ENCODE assay signal across 9 cellular contexts in the genomic region with DNA sequence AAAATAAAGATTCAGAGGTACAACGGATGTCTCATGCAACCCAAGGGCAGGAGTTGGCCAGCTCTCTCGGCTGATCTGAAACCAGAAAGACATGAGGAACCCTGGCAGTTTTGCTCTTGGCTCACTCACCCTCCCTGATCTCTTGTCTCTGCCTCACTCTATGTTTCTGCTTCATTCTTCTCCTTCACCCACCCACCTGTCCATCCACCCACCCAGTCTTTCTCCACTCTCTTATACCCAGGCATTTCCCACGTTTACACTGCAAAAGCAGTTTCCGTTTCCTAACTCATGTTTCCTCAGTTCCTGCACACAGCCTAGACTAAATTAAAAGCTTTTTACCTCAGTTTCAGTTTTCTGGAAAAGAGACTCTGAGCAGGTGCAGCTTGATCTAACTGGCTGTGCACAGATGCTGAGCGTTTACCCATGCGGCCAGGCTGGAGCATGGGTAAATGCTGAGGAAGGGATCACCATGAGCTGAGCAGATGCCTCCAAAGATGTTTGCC.
DNase-seq lines count a peak whose midpoint lies in the region; ATAC-seq and TF ChIP-seq lines count a peak whose summit lies in the region.
"Had no signal": no experiment of that assay in that cellular context is flagged by ENCODE, and none has a peak within 500 bp of the region (broad histone marks: within the 10 kb centered on the region; RNA-seq: fewer than 3 reads in every experiment).

No MANE protein-coding gene starts in this region.

- H3K36me3 ChIP-seq in OCI-LY3 (replicated peaks; ENCODE audit: low read depth, low read length) = no peaks in the 10 kb centered on the region

- H3K27me3 ChIP-seq in OCI-LY3 (ENCODE audit: low read depth, low read length) (0 out of 2 replicates have a peak, but pooled peaks cover 13% of the 10 kb centered on the region), right cardiac atrium (ENCODE audit: control insufficient read depth, insufficient read depth) (no peaks in the 10 kb centered on the region)

- H3K4me2 ChIP-seq in OCI-LY3 (ENCODE audit: low read length) = peak overlapping the region; percentile 52

- H3K79me2 ChIP-seq in OCI-LY3 (ENCODE audit: low read length) = no peaks in the 10 kb centered on the region
- H3K79me2 ChIP-seq: parathyroid adenoma had no signal

- WGBS in right cardiac atrium = 50% methylated on average over 6 of the region's 6 CpGs

- H3K9me3 ChIP-seq in OCI-LY3 (ENCODE audit: insufficient read depth, low read length) (no peaks in the 10 kb centered on the region), right cardiac atrium (ENCODE audit: control insufficient read depth, low read length) (no peaks in the 10 kb centered on the region)

- no peak overlapping the region for H3K4me3 ChIP-seq in OCI-LY3 (ENCODE audit: low read length)
- H3K4me3 ChIP-seq in right cardiac atrium (ENCODE audit: low read length) = no peak overlapping the region

- intact Hi-C loops in right cardiac atrium (cut with DNase I) = loop anchor here in 2 of 4 donors (10.0 kb wide), 3 partner anchors 46 to 216 kb away; a partner anchor contains a TSS

- TF ChIP-seq CTCF in OCI-LY3 (IDR thresholded peaks at IDR 0.05; ENCODE audit: low read depth, low read length) = no peak

- H3K9ac ChIP-seq in OCI-LY3 (ENCODE audit: low read length) = no peak overlapping the region
- H3K9ac ChIP-seq: parathyroid adenoma had no signal

- H3K4me1 ChIP-seq in OCI-LY3 (ENCODE audit: low read length) (peaks cover 30% of the 10 kb centered on the region), right cardiac atrium (ENCODE audit: control insufficient read depth, insufficient read depth, low read length) (peaks cover 21% of the 10 kb centered on the region)

- DNase-seq in right cardiac atrium = no peak
- no peak for DNase-seq in NCI-H2107 (lab: John Stamatoyannopoulos, UW)
- no peak for DNase-seq in COLO829 (ENCODE audit: low spot score)
- no peak for DNase-seq in NCI-H2227 treated with DMSO at 0.1 percent for 48 hours (lab: John Stamatoyannopoulos, UW)

- H4K20me1 ChIP-seq in OCI-LY3 (ENCODE audit: insufficient read depth, low read length) = no peaks in the 10 kb centered on the region

- H3K27ac ChIP-seq in OCI-LY3 (ENCODE audit: low read length) (no peak overlapping the region), right cardiac atrium (ENCODE audit: low read length) (peak overlapping the region; percentile 63)

- no peak overlapping the region for H2AFZ ChIP-seq in OCI-LY3 (ENCODE audit: low read depth, low read length)
- H2AFZ ChIP-seq: parathyroid adenoma had no signal

- ATAC-seq in GM18499 (IDR thresholded peaks at IDR 0.05; ENCODE audit: insufficient read depth, unreplicated experiment) = peak; percentile 38
- ATAC-seq in GM21723 (IDR thresholded peaks at IDR 0.05; ENCODE audit: unreplicated experiment) = peak; percentile 63
- no peak for ATAC-seq in right cardiac atrium
- ATAC-seq in HG03045 (IDR thresholded peaks at IDR 0.05; ENCODE audit: unreplicated experiment) = no peak

Comparison
In these comparisons a context has a peak if more than half of its experiments do, and no peak if none do; other contexts are left out.
1. ATAC-seq: peak in GM18499 (single experiment) and GM21723 (single experiment); none in right cardiac atrium (0 of 2) and HG03045 (single experiment).